ENCODE assay signal across 18 cellular contexts in genomic region chr19:18470787-18471186, GRCh38.
"Had no signal": no experiment of that assay in that cellular context is flagged by ENCODE, and none has a peak within 500 bp of the region (broad histone marks: within the 10 kb centered on the region; RNA-seq: fewer than 3 reads in every experiment).

No MANE protein-coding gene starts in this region.

- H2AFZ ChIP-seq: parathyroid adenoma had no signal

- H3K4me3 Mint-ChIP-seq: activated naive CD8-positive, alpha-beta T cell; activated T-helper 1 cell treated with anti-CD3 and anti-CD28 coated beads, Interleukin-12 subunit alpha, Interleukin-12 subunit beta, Interleukin-2, Interleukin-4 antibody, amounts not matched to agents 30 ng/mL and 10 ng/mL and 1 ng/mL, durations not matched to agents 14 hours and 24 hours and 36 hours; mesothelial cell of epicardium; naive thymus-derived CD8-positive, alpha-beta T cell; stimulated activated naive B cell treated with anti-CD40 and anti-IgM and Interleukin-4, amounts not matched to agents 10 μg/mL and 1 μg/mL and 100 μg/mL, for 72 hours; T-cell; WTC11 had no signal

- H3K36me3 ChIP-seq: transverse colon, uterus had no signal

- H3K4me1 Mint-ChIP-seq: mesothelial cell of epicardium had no signal

- H3K27ac Mint-ChIP-seq: activated naive CD8-positive, alpha-beta T cell; activated T-helper 1 cell treated with anti-CD3 and anti-CD28 coated beads, Interleukin-12 subunit alpha, Interleukin-12 subunit beta, Interleukin-2, Interleukin-4 antibody, amounts not matched to agents 30 ng/mL and 10 ng/mL and 1 ng/mL, durations not matched to agents 14 hours and 24 hours and 36 hours; mesothelial cell of epicardium; WTC11 had no signal

- H3K4me1 ChIP-seq: parathyroid adenoma had no signal

- H3K27me3 ChIP-seq: adrenal gland, ascending aorta, left lung, transverse colon, uterus had no signal

- H3K9me3 ChIP-seq: adrenal gland, ascending aorta, left lung, transverse colon, uterus had no signal

- H3K4me3 ChIP-seq: adrenal gland, ascending aorta, left lung, transverse colon, uterus had no signal

- H3K9me3 Mint-ChIP-seq: activated T-helper 1 cell treated with anti-CD3 and anti-CD28 coated beads, Interleukin-12 subunit alpha, Interleukin-12 subunit beta, Interleukin-2, Interleukin-4 antibody, amounts not matched to agents 30 ng/mL and 10 ng/mL and 1 ng/mL, durations not matched to agents 14 hours and 24 hours and 36 hours; mesothelial cell of epicardium; naive thymus-derived CD8-positive, alpha-beta T cell; stimulated activated naive B cell treated with anti-CD40 and anti-IgM and Interleukin-4, amounts not matched to agents 10 μg/mL and 1 μg/mL and 100 μg/mL, for 72 hours; T-cell; WTC11 had no signal

- H3K27me3 Mint-ChIP-seq: activated naive CD8-positive, alpha-beta T cell; naive thymus-derived CD8-positive, alpha-beta T cell; stimulated activated naive B cell treated with anti-CD40 and anti-IgM and Interleukin-4, amounts not matched to agents 10 μg/mL and 1 μg/mL and 100 μg/mL, for 72 hours; T-cell had no signal

- H3K27ac ChIP-seq: parathyroid adenoma had no signal

- H3K36me3 Mint-ChIP-seq: activated naive CD8-positive, alpha-beta T cell; T-cell; WTC11 had no signal

- DNase-seq: activated gamma-delta T cell treated with Interleukin-2 at 50 U/mL for 16 hours; central memory CD4-positive, alpha-beta T cell; kidney glomerular epithelial cell; small intestine; stimulated activated naive B cell treated with anti-CD40 and anti-IgM and Interleukin-4, amounts not matched to agents 10 μg/mL and 1 μg/mL and 100 μg/mL, for 72 hours; T-cell; T-helper 9 cell; transverse colon; uterus had no signal

- H3K9ac ChIP-seq: parathyroid adenoma had no signal
